34 cellular contexts compared by ENCODE assay signal in the genomic region with DNA sequence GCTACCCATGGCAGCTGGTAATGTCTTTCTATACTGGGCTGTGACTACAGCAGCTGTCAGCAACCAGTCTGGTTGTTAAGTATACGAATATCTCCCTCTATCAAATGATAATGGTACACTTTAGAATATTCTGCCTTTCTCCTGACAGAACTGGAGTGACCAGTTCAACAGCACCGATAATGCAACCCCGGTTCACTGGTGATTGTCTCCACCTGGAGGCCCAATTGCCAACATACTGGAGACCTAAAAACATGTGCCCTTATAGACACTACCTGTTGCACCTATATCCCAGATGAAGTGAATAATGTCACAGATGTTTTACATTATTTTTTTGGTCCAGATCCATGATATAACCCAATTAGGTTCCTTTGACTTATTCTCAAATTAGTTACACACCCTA. TPM values are rescaled to one million over a fixed set of nuclear protein-coding genes. Genes with fewer than 3 reads are reported as not detected.
"Had no signal": no experiment of that assay in that cellular context is flagged by ENCODE, and none has a peak within 500 bp of the region (broad histone marks: within the 10 kb centered on the region; RNA-seq: fewer than 3 reads in every experiment).

No MANE protein-coding gene starts in this region.

- H3K4me1 ChIP-seq: gastroesophageal sphincter, pancreas, prostate gland, testis, uterus had no signal

- H3K36me3 ChIP-seq: gastroesophageal sphincter, pancreas, prostate gland, uterus, WERI-Rb-1 had no signal

- H3K27ac Mint-ChIP-seq: activated CD4-positive, alpha-beta memory T cell treated with anti-CD3 and anti-CD28 coated beads, Interleukin-2, amount 10 ng/mL, durations not matched to agents 7 days and 5 days; activated CD4-positive, alpha-beta T cell treated with anti-CD3 and anti-CD28 coated beads, Interleukin-2, amount 10 ng/mL, durations not matched to agents 7 days and 5 days; activated naive CD4-positive, alpha-beta T cell treated with anti-CD3 and anti-CD28 coated beads, Interleukin-2, amount 50 U/mL, for 72 hours; activated T-cell treated with anti-CD3 and anti-CD28 coated beads, Interleukin-2, amount 50 U/mL, for 24 hours; activated T-helper 17 cell treated with anti-CD3 and anti-CD28 coated beads, Interleukin-2, amount 50 U/mL, for 72 hours; immature natural killer cell; mesothelial cell of epicardium; naive B cell; nephron progenitor cell; T-helper 2 cell treated with Interferon-gamma antibody and Interleukin-4, amounts not matched to agents 5 μg/mL and 100 μg/mL, for 36 hours; type B pancreatic cell had no signal

- H3K4me1 Mint-ChIP-seq: activated CD4-positive, alpha-beta memory T cell treated with anti-CD3 and anti-CD28 coated beads, Interleukin-2, amount 10 ng/mL, durations not matched to agents 7 days and 5 days; activated CD4-positive, alpha-beta T cell treated with anti-CD3 and anti-CD28 coated beads, Interleukin-2, amount 10 ng/mL, durations not matched to agents 7 days and 5 days; activated T-helper 17 cell treated with anti-CD3 and anti-CD28 coated beads, Interleukin-2, amount 50 U/mL, for 72 hours; immature natural killer cell; naive B cell; nephron progenitor cell had no signal

- H3K27me3 Mint-ChIP-seq: activated CD4-positive, alpha-beta memory T cell treated with anti-CD3 and anti-CD28 coated beads, Interleukin-2, amount 10 ng/mL, durations not matched to agents 7 days and 5 days; activated CD4-positive, alpha-beta T cell treated with anti-CD3 and anti-CD28 coated beads, Interleukin-2, amount 10 ng/mL, durations not matched to agents 7 days and 5 days; type B pancreatic cell had no signal

- H3K4me2 ChIP-seq: hepatocyte had no signal

- H2AFZ ChIP-seq: hepatocyte had no signal

- H3K79me2 ChIP-seq: hepatocyte had no signal

- H3K4me3 Mint-ChIP-seq: activated CD4-positive, alpha-beta memory T cell treated with anti-CD3 and anti-CD28 coated beads, Interleukin-2, amount 10 ng/mL, durations not matched to agents 7 days and 5 days; activated CD4-positive, alpha-beta T cell treated with anti-CD3 and anti-CD28 coated beads, Interleukin-2, amount 10 ng/mL, durations not matched to agents 7 days and 5 days; activated T-cell treated with anti-CD3 and anti-CD28 coated beads, Interleukin-2, amount 50 U/mL, for 24 hours; activated T-helper 17 cell treated with anti-CD3 and anti-CD28 coated beads, Interleukin-2, amount 50 U/mL, for 72 hours; immature natural killer cell; mesothelial cell of epicardium; naive B cell; nephron progenitor cell; T-helper 2 cell treated with Interferon-gamma antibody and Interleukin-4, amounts not matched to agents 5 μg/mL and 100 μg/mL, for 36 hours; type B pancreatic cell had no signal

- H3K9me3 ChIP-seq: pancreas, prostate gland, testis, uterus had no signal

- ATAC-seq: activated naive CD4-positive, alpha-beta T cell treated with anti-CD3 and anti-CD28 coated beads, Interleukin-2, amount 50 U/mL, for 72 hours; activated T-helper 17 cell treated with anti-CD3 and anti-CD28 coated beads, Interleukin-2, amount 50 U/mL, for 72 hours; gastroesophageal sphincter; left colon; pancreas; sciatic nerve; stimulated activated naive CD8-positive, alpha-beta T cell treated with anti-CD3 and anti-CD28 coated beads, Interleukin-15, Interleukin-2, amounts not matched to agents 100 U/mL and 50 U/mL, for 24 hours had no signal

- H3K27ac ChIP-seq: gastroesophageal sphincter, hepatocyte, pancreas, prostate gland, skin epidermis, testis, uterus, WERI-Rb-1 had no signal

- H3K27me3 ChIP-seq: gastroesophageal sphincter, hepatocyte, pancreas, testis, uterus had no signal

- H3K36me3 Mint-ChIP-seq: activated naive CD4-positive, alpha-beta T cell treated with anti-CD3 and anti-CD28 coated beads, Interleukin-2, amount 50 U/mL, for 72 hours; immature natural killer cell; mesothelial cell of epicardium; naive B cell; type B pancreatic cell had no signal

- H3K4me3 ChIP-seq: gastroesophageal sphincter, hepatocyte, pancreas, prostate gland, skin epidermis, testis, uterus had no signal

- H3K9me3 Mint-ChIP-seq: activated CD4-positive, alpha-beta memory T cell treated with anti-CD3 and anti-CD28 coated beads, Interleukin-2, amount 10 ng/mL, durations not matched to agents 7 days and 5 days; activated CD4-positive, alpha-beta T cell treated with anti-CD3 and anti-CD28 coated beads, Interleukin-2, amount 10 ng/mL, durations not matched to agents 7 days and 5 days; activated naive CD4-positive, alpha-beta T cell treated with anti-CD3 and anti-CD28 coated beads, Interleukin-2, amount 50 U/mL, for 72 hours; activated T-cell treated with anti-CD3 and anti-CD28 coated beads, Interleukin-2, amount 50 U/mL, for 24 hours; naive B cell; nephron progenitor cell; T-helper 2 cell treated with Interferon-gamma antibody and Interleukin-4, amounts not matched to agents 5 μg/mL and 100 μg/mL, for 36 hours; type B pancreatic cell had no signal

- DNase-seq: activated CD4-positive, alpha-beta memory T cell treated with anti-CD3 and anti-CD28 coated beads, Interleukin-2, amount 10 ng/mL, durations not matched to agents 7 days and 5 days; activated CD4-positive, alpha-beta T cell treated with anti-CD3 and anti-CD28 coated beads, Interleukin-2, amount 10 ng/mL, durations not matched to agents 7 days and 5 days; activated CD4-positive, CD25-positive, alpha-beta regulatory T cell treated with anti-CD3 and anti-CD28 coated beads, Interleukin-2, amount 50 U/mL, for 72 hours; activated CD8-positive, alpha-beta memory T cell treated with anti-CD3 and anti-CD28 coated beads, Interleukin-2, amount 50 U/mL, for 48 hours; activated T-cell treated with anti-CD3 and anti-CD28 coated beads, Interleukin-2, amount 50 U/mL, for 24 hours; dermis blood vessel endothelial cell; effector CD4-positive, alpha-beta T cell; immature natural killer cell; kidney; left colon; mammary epithelial cell; naive B cell; nephron progenitor cell; pancreas; retina; stimulated activated CD4-positive, alpha-beta T cell treated with anti-CD3 and anti-CD28 coated beads, Interleukin-12 subunit alpha, Interleukin-12 subunit beta, amount 100 ng/mL, for 4 hours; stimulated activated CD4-positive, alpha-beta T cell treated with anti-CD3 and anti-CD28 coated beads, Interleukin-4, amount 100 ng/mL, for 1 hour; stimulated activated naive CD8-positive, alpha-beta T cell treated with anti-CD3 and anti-CD28 coated beads, Interleukin-15, Interleukin-2, amounts not matched to agents 100 U/mL and 50 U/mL, for 24 hours; testis; uterus; WERI-Rb-1 had no signal

RNA-seq across cellular contexts. Expression of a gene that starts 21.1 kb away (rescaled TPM):
- total RNA-seq: activated CD4-positive, alpha-beta memory T cell treated with anti-CD3 and anti-CD28 coated beads, Interleukin-2, amount 10 ng/mL, durations not matched to agents 7 days and 5 days; activated CD4-positive, alpha-beta T cell treated with anti-CD3 and anti-CD28 coated beads, Interleukin-2, amount 10 ng/mL, durations not matched to agents 7 days and 5 days; activated naive CD4-positive, alpha-beta T cell treated with anti-CD3 and anti-CD28 coated beads, Interleukin-2, amount 50 U/mL, for 72 hours; activated T-helper 17 cell treated with anti-CD3 and anti-CD28 coated beads, Interleukin-2, amount 50 U/mL, for 72 hours; bronchial epithelial cell; dermis blood vessel endothelial cell; epithelial cell of proximal tubule; gastroesophageal sphincter; hepatocyte; left colon; liver; pancreas; sciatic nerve; uterus had no signal

RNA-seq across cellular contexts. Expression of a gene that starts 55.0 kb away (rescaled TPM):
- total RNA-seq: activated CD4-positive, alpha-beta memory T cell treated with anti-CD3 and anti-CD28 coated beads, Interleukin-2, amount 10 ng/mL, durations not matched to agents 7 days and 5 days; activated CD4-positive, alpha-beta T cell treated with anti-CD3 and anti-CD28 coated beads, Interleukin-2, amount 10 ng/mL, durations not matched to agents 7 days and 5 days; activated naive CD4-positive, alpha-beta T cell treated with anti-CD3 and anti-CD28 coated beads, Interleukin-2, amount 50 U/mL, for 72 hours; activated T-helper 17 cell treated with anti-CD3 and anti-CD28 coated beads, Interleukin-2, amount 50 U/mL, for 72 hours; bronchial epithelial cell; dermis blood vessel endothelial cell; epithelial cell of proximal tubule; gastroesophageal sphincter; kidney; left colon; liver; sciatic nerve; uterus had no signal
